8 cellular contexts compared by ENCODE assay signal in genomic region chr2:120312861-120313694, GRCh38. TPM values are rescaled to one million over a fixed set of nuclear protein-coding genes. Genes with fewer than 3 reads are reported as not detected.
A peak's percentile ranks its signal among the peaks of the same experiment; 100 is the strongest.
DNase-seq lines count a peak whose midpoint lies in the region; ATAC-seq and TF ChIP-seq lines count a peak whose summit lies in the region.

No MANE protein-coding gene starts in this region.

- H3K23ac ChIP-seq in IMR-90 (ENCODE audit: low read depth, low read length), result peak overlapping the region; percentile 78

- TF ChIP-seq POLR2A in IMR-90 (IDR thresholded peaks at IDR 0.05; ENCODE audit: low read depth, low read length), result no peak; the same call in 1 of the 2 replicates

- H3K4me1 Mint-ChIP-seq in natural killer cell, result peaks cover 11 to 13% of the 10 kb centered on the region in 2 donors

- H4K8ac ChIP-seq in IMR-90 (ENCODE audit: low read depth in 2 of 2, low read length in 2 of 2), result peak overlapping the region in 1 of 2 experiments; percentile 66; a peak in 1 of 4 replicates

- dilution Hi-C loops in IMR-90 (cut with HindIII; ENCODE audit: low sequenced_read_pairs, unreplicated experiment), result no loop called here

- no peak overlapping the region for H3K27ac ChIP-seq in IMR-90 (ENCODE audit: insufficient read depth, low read length)

- POLR2A ChIA-PET in IMR-90 (lab: Charles Lee; ENCODE audit: unreplicated experiment), result no interaction called here

- no peaks in the 10 kb centered on the region; the same call in 1 of the 2 replicates for H3K4me1 ChIP-seq in IMR-90 (ENCODE audit: control insufficient read depth, insufficient read depth, low read length)

- H3K36me3 ChIP-seq in IMR-90 (ENCODE audit: control insufficient read depth, insufficient read depth, low read length), result no peaks in the 10 kb centered on the region

- H3K4me3 ChIP-seq in IMR-90 (ENCODE audit: insufficient read depth, low read depth, low read length), result peak overlapping the region; percentile 44
- H3K4me3 ChIP-seq in fibroblast of mammary gland (ENCODE audit: control insufficient read depth, low read depth, low read length), result peak overlapping the region; percentile 58

- peak overlapping the region; percentile 58 for H3K14ac ChIP-seq in IMR-90 (replicated peaks; ENCODE audit: low read depth, low read length)

- H2AK9ac ChIP-seq in IMR-90 (replicated peaks; ENCODE audit: low read depth, low read length, poor library complexity), result peak overlapping the region; percentile 17

- H3K9me3 ChIP-seq in IMR-90 (ENCODE audit: control insufficient read depth, insufficient read depth, low read length), result no peaks in the 10 kb centered on the region

- H2BK15ac ChIP-seq in IMR-90 (ENCODE audit: low read depth, low read length), result peak overlapping the region; percentile 33; the same call in 1 of the 3 replicates

- peaks cover 10% of the 10 kb centered on the region for H3K27me3 ChIP-seq in IMR-90 (ENCODE audit: control insufficient read depth, insufficient read depth, low read length)

- no peak overlapping the region for H3K18ac ChIP-seq in IMR-90 (ENCODE audit: low read depth, low read length)

- peak overlapping the region; percentile 68; the same call in 1 of the 2 replicates for H2BK120ac ChIP-seq in IMR-90 (ENCODE audit: low read depth, low read length)

- H2AK5ac ChIP-seq in IMR-90 (ENCODE audit: low read depth, low read length), result peak overlapping the region; percentile 15; the same call in 1 of the 2 replicates

- peak overlapping the region; percentile 57 for H3K4ac ChIP-seq in IMR-90 (ENCODE audit: low read depth, low read length)

- in situ Hi-C loops in IMR-90 (cut with MboI; ENCODE audit: low sequenced_read_pairs), result no loop called here

- no peak overlapping the region for H3K56ac ChIP-seq in IMR-90 (ENCODE audit: extremely low read depth, insufficient read depth, low read length)

- intact Hi-C loops in IMR-90 (cut with micrococcal nuclease) (loop anchor here (1.0 to 2.0 kb wide), 6 partner anchors 60 to 611 kb away; no protein-coding TSS in a partner anchor), natural killer cell (cut with micrococcal nuclease) (loop anchor here (1.0 to 10.0 kb wide), 4 partner anchors 204 to 668 kb away; no protein-coding TSS in a partner anchor)

- H2BK20ac ChIP-seq in IMR-90 (ENCODE audit: low read depth, low read length), result peak overlapping the region; percentile 42

- no peak overlapping the region for H2BK5ac ChIP-seq in IMR-90 (ENCODE audit: low read depth, low read length, poor library complexity, severe bottlenecking)

- peak overlapping the region; percentile 94 for H2AFZ ChIP-seq in IMR-90 (replicated peaks; ENCODE audit: low read length, poor library complexity)

- no peaks in the 10 kb centered on the region for H3K9me1 ChIP-seq in IMR-90 (ENCODE audit: insufficient read depth, low read length)

- DNase-seq in AG09319 (ENCODE audit: extremely low read depth, low read depth) (peak; percentile 50), IMR-90 (peak; percentile 82), RPMI7951 (ENCODE audit: low read depth) (peak; percentile 72), fibroblast of mammary gland (ENCODE audit: low read depth) (peak; percentile 81), natural killer cell (peak; percentile 43)
- peak; percentile 55 to 58 for DNase-seq in activated T-helper 1 cell treated with anti-CD3 and anti-CD28 coated beads, Interleukin-2, amount 50 U/mL, for 16 hours (ENCODE audit: low read depth in 1 of 2, low spot score in 1 of 2)
- DNase-seq in stimulated activated CD8-positive, alpha-beta memory T cell treated with anti-CD3 and anti-CD28 coated beads, Interleukin-7, amount 100 ng/mL, for 48 hours (ENCODE audit: extremely low read depth in 1 of 2, low read depth in 1 of 2), result peak; percentile 46 to 61

- H4K91ac ChIP-seq in IMR-90 (ENCODE audit: insufficient read depth, low read depth, low read length), result peak overlapping the region; percentile 36; the same call in 1 of the 2 replicates

- CTCF ChIA-PET in IMR-90 (lab: Yijun Ruan, JAX), result interaction anchor here (0.6 to 2.0 kb wide), 25 partner anchors 9 to 371 kb away, joined by 3 to 8 read pairs (median 4); no protein-coding TSS in a partner anchor

- H4K20me1 ChIP-seq in IMR-90 (ENCODE audit: insufficient read depth, low read length), result no peaks in the 10 kb centered on the region

- H4K5ac ChIP-seq in IMR-90 (ENCODE audit: low read depth, low read length), result no peak overlapping the region

- no peaks in the 10 kb centered on the region for H3K79me1 ChIP-seq in IMR-90 (ENCODE audit: low read depth in 1 of 2, low read length in 2 of 2)

- no peaks in the 10 kb centered on the region for H3K9me3 Mint-ChIP-seq in natural killer cell

- H3K36me3 Mint-ChIP-seq in natural killer cell, result no peaks in the 10 kb centered on the region

- H3K27me3 Mint-ChIP-seq in natural killer cell (ENCODE audit: low read depth in 2 of 2), result peaks cover 14 to 23% of the 10 kb centered on the region in 2 donors

- WGBS in IMR-90 (ENCODE audit: extremely low coverage in 2 of 2, insufficient read length in 1 of 2), 2 experiments, result 2% methylated on average over 12 of the region's 37 CpGs; no CpG with 5 or more reads in 1 of the 2 experiments

- peak overlapping the region in 1 of 2 donors; percentile 40 for H3K27ac Mint-ChIP-seq in natural killer cell

- BruUV-seq in IMR-90 (replicated peaks; lab: Mats Ljungman, UMichigan), result no TSS peak

- peak; percentile 86 for TF ChIP-seq RAD21 in IMR-90 (IDR thresholded peaks at IDR 0.05; ENCODE audit: low read length)

- peak overlapping the region; percentile 41 for H3K9ac ChIP-seq in IMR-90 (ENCODE audit: low read depth, low read length)

- ATAC-seq in GM19023 (IDR thresholded peaks at IDR 0.05; ENCODE audit: unreplicated experiment) (peak; percentile 39), IMR-90 (ENCODE audit: low read depth) (peak; percentile 93), natural killer cell (peak; percentile 65 to 90 (median 80))

- TF ChIP-seq CTCF in AG09319 (IDR thresholded peaks at IDR 0.05; ENCODE audit: low read depth, low read length), result peak; percentile 96
- peak; percentile 92 for TF ChIP-seq CTCF in IMR-90 (conservative IDR thresholded peaks at IDR 0.05; ENCODE audit: low read depth, low read length)
- peak; percentile 90 for TF ChIP-seq CTCF in fibroblast of mammary gland (conservative IDR thresholded peaks at IDR 0.05; ENCODE audit: control insufficient read depth, insufficient read depth, low read depth, low read length)
- TF ChIP-seq CTCF in natural killer cell (IDR thresholded peaks at IDR 0.05), result peak; percentile 80

- H3K4me3 Mint-ChIP-seq in natural killer cell, result peak overlapping the region; percentile 83

- H3K4me2 ChIP-seq in IMR-90 (ENCODE audit: low read depth, low read length), result peak overlapping the region; percentile 92

TF ChIP-seq in IMR-90, 13 proteins besides CTCF, POLR2A, EP300 and RAD21:
- TF ChIP-seq MAFK (IDR thresholded peaks at IDR 0.05; ENCODE audit: low read depth, low read length), result no peak
- TF ChIP-seq USF2 (IDR thresholded peaks at IDR 0.05; ENCODE audit: low read depth, low read length), result no peak
- peak; percentile 55; the same call in 1 of the 2 replicates for TF ChIP-seq MAZ (IDR thresholded peaks at IDR 0.05; ENCODE audit: borderline replicate concordance, low read depth, low read length)
- TF ChIP-seq SMC3 (IDR thresholded peaks at IDR 0.05; ENCODE audit: low read depth, low read length), result peak; percentile 84

RNA-seq across cellular contexts. Expression of gene INHBB, which starts 32.9 kb away (rescaled TPM):
- total RNA-seq in IMR-90 (2012; rRNA removed) (0.18 and 0.28 TPM in 2 replicates), natural killer cell (under 1 TPM in 2 of 3 donors, not detected in 1; 0.07 to 0.10 TPM)
- 0.92 and 1.0 TPM in 2 replicates for polyA plus RNA-seq in IMR-90 (2012; rRNA removed)
- polyA plus RNA-seq in IMR-90 (2012; cell fraction: cytosol; rRNA removed), result 0.61 and 2.2 TPM in 2 replicates
- polyA plus RNA-seq in IMR-90 (2012; cell fraction: nucleus; rRNA removed; ENCODE audit: low replicate concordance), result 1.1 and 1.2 TPM in 2 replicates
- total RNA-seq in RPMI7951 (2014; rRNA removed; shearing (Covaris generic)), result 0.24 TPM in 1 of 2 replicates, not detected in the other

Comparison
In these comparisons a context has a peak if more than half of its experiments do, and no peak if none do; other contexts are left out.
1. ATAC-seq: peak in every context shown above with its lines; median percentile 93 in IMR-90; 80 in natural killer cell; 39 in GM19023.